In the genomic region with DNA sequence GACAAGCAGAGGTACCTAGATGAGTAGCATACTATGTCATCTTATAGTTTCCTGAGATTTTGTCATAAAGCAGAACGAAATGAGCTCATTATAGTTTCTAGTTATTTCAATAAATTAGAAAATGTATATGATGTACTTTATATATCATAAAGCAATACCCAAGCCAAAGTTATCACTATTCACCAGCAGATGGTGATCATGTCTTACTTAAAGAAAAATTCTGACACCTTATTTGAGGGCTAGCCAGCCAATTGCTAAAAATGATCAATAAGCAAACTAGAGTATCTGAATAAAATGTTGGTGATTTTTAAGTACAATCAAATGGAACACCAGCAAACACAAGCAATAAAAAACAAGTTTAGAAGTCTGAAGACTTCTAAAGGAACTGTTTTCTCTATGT, we compare ENCODE assay signal across 7 cellular contexts. TPM values are rescaled to one million over a fixed set of nuclear protein-coding genes. Genes with fewer than 3 reads are reported as not detected.
DNase-seq lines count a peak whose midpoint lies in the region; ATAC-seq and TF ChIP-seq lines count a peak whose summit lies in the region.

No MANE protein-coding gene starts in this region.

- DNase-seq in EH (ENCODE audit: low read depth) (peak; percentile 25), LHCN-M2 (ENCODE audit: low read depth) (peak; percentile 15), mesothelial cell of epicardium (ENCODE audit: low spot score in 2 of 2, unreplicated experiment in 2 of 2) (no peak), mesenteric fat pad (ENCODE audit: low spot score) (no peak), C1 segment of cervical spinal cord (lab: John Stamatoyannopoulos, UW) (no peak)

- TF ChIP-seq CTCF in VCaP (conservative IDR thresholded peaks at IDR 0.05) (peak; percentile 63), mesothelial cell of epicardium (IDR thresholded peaks at IDR 0.05; ENCODE audit: unreplicated experiment) (peak; percentile 40)

- no peaks in the 10 kb centered on the region for H3K9me3 Mint-ChIP-seq in mesothelial cell of epicardium

- H3K27me3 Mint-ChIP-seq in mesothelial cell of epicardium (ENCODE audit: low read depth): no peaks in the 10 kb centered on the region

- H3K4me1 Mint-ChIP-seq in mesothelial cell of epicardium: peaks cover 8% of the 10 kb centered on the region

- H3K4me3 Mint-ChIP-seq in mesothelial cell of epicardium: no peak overlapping the region

- H3K27ac Mint-ChIP-seq in mesothelial cell of epicardium: no peak overlapping the region

- no peak for ATAC-seq in GM18870 (IDR thresholded peaks at IDR 0.05; ENCODE audit: unreplicated experiment)

- H3K36me3 Mint-ChIP-seq in mesothelial cell of epicardium: no peaks in the 10 kb centered on the region

- H3K27ac ChIP-seq in VCaP: no peak overlapping the region

RNA-seq across cellular contexts. Expression of a gene that starts 44.1 kb away (rescaled TPM):
- total RNA-seq in LHCN-M2 (2014; rRNA removed) (19.5 and 48.9 TPM in 2 replicates), mesothelial cell of epicardium (104 to 109 TPM (median 105 TPM) in 3 replicates), mesenteric fat pad (53.5 TPM)
- 13.7 TPM for polyA plus RNA-seq in LHCN-M2 (2012)

RNA-seq across cellular contexts. Expression of a gene that starts 44.5 kb away (rescaled TPM):
- total RNA-seq in LHCN-M2 (2014; rRNA removed) (22.0 and 29.7 TPM in 2 replicates), mesothelial cell of epicardium (26.7 to 30.0 TPM (median 27.2 TPM) in 3 replicates), mesenteric fat pad (49.1 TPM)
- 135 TPM for polyA plus RNA-seq in LHCN-M2 (2012)

Comparison
In these comparisons a context has a peak if more than half of its experiments do, and no peak if none do; other contexts are left out.
1. DNase-seq: peak in EH (single experiment) and LHCN-M2 (single experiment); none in mesothelial cell of epicardium (0 of 2), mesenteric fat pad (single experiment) and C1 segment of cervical spinal cord (0 of 14).